ENCODE assay signal across 25 cellular contexts in the genomic region with DNA sequence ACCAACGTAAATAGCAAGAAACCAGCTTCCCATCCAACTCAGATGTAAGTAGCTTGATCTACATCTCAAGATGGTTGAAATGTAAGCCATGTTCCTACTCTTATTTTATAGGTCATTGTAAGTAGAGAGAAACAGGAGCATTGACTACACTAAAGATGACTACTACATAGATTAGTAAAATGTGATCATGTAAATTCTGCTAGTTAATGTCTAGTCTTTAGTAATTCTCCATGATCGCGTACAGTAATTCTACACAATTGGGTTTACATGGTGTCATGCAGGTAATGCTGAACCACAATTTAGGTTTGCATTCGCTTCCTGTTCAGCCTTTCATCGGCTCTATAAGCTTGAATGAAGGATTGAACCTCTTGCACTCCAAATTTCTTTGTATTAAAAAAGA.
"Had no signal": no experiment of that assay in that cellular context is flagged by ENCODE, and none has a peak within 500 bp of the region (broad histone marks: within the 10 kb centered on the region; RNA-seq: fewer than 3 reads in every experiment).

No MANE protein-coding gene starts in this region.

- H3K36me3 Mint-ChIP-seq: mesothelial cell of epicardium; naive B cell; naive thymus-derived CD8-positive, alpha-beta T cell had no signal

- H3K4me1 ChIP-seq: esophagus squamous epithelium, heart right ventricle, left lung, lower lobe of right lung had no signal

- DNase-seq: cortex of kidney; effector CD8-positive, alpha-beta T cell; effector memory CD8-positive, alpha-beta T cell; endodermal cell; erythroblast; esophagus squamous epithelium; foreskin fibroblast; foreskin melanocyte; gastrocnemius medialis; glutamatergic neuron; head of caudate nucleus; heart right ventricle; hippocampal formation; left cardiac atrium; left lung; left ventricle myocardium superior; lower lobe of right lung; mesenchymal stem cell; mucosa of descending colon; naive B cell; naive thymus-derived CD8-positive, alpha-beta T cell had no signal

- H3K9me3 ChIP-seq: esophagus squamous epithelium, gastrocnemius medialis, heart right ventricle, left lung, lower lobe of right lung, mucosa of descending colon had no signal

- ATAC-seq: effector memory CD8-positive, alpha-beta T cell; esophagus mucosa; gastrocnemius medialis; heart right ventricle; left cardiac atrium; left lung; left ventricle myocardium superior; lower lobe of right lung; mucosa of descending colon; naive thymus-derived CD8-positive, alpha-beta T cell had no signal

- H3K4me3 ChIP-seq: esophagus squamous epithelium, gastrocnemius medialis, heart right ventricle, left lung, lower lobe of right lung, mucosa of descending colon had no signal

- H3K27ac ChIP-seq: epithelial cell of prostate, esophagus squamous epithelium, gastrocnemius medialis, heart right ventricle, left lung, lower lobe of right lung had no signal

- H3K27me3 Mint-ChIP-seq: dendritic cell treated with granulocyte-macrophage colony-stimulating factor and Interleukin-4, amounts not matched to agents 40 ng/mL and 50 ng/mL, for 4 days; effector memory CD8-positive, alpha-beta T cell; naive thymus-derived CD8-positive, alpha-beta T cell had no signal

- H3K27me3 ChIP-seq: gastrocnemius medialis had no signal

- H3K9me3 Mint-ChIP-seq: dendritic cell treated with granulocyte-macrophage colony-stimulating factor and Interleukin-4, amounts not matched to agents 40 ng/mL and 50 ng/mL, for 4 days; effector memory CD8-positive, alpha-beta T cell; endodermal cell; mesothelial cell of epicardium; naive B cell; naive thymus-derived CD8-positive, alpha-beta T cell had no signal

- H3K36me3 ChIP-seq: esophagus squamous epithelium, gastrocnemius medialis, heart right ventricle, left lung, lower lobe of right lung had no signal

- H3K4me3 Mint-ChIP-seq: dendritic cell treated with granulocyte-macrophage colony-stimulating factor and Interleukin-4, amounts not matched to agents 40 ng/mL and 50 ng/mL, for 4 days; effector memory CD8-positive, alpha-beta T cell; endodermal cell; mesothelial cell of epicardium; naive B cell; naive thymus-derived CD8-positive, alpha-beta T cell had no signal

- H3K27ac Mint-ChIP-seq: dendritic cell treated with granulocyte-macrophage colony-stimulating factor and Interleukin-4, amounts not matched to agents 40 ng/mL and 50 ng/mL, for 4 days; effector memory CD8-positive, alpha-beta T cell; endodermal cell; mesothelial cell of epicardium had no signal

- H3K4me1 Mint-ChIP-seq: mesothelial cell of epicardium had no signal
